Comparison of ENCODE assay signal across 1 cellular context in genomic region chr20:63473555-63474449, GRCh38.
TF ChIP-seq lines count a peak whose summit lies in the region.

No MANE protein-coding gene starts in this region.

TF ChIP-seq in A549, 52 proteins besides CTCF, POLR2A, EP300 and RAD21 (continued from another document):
- TF ChIP-seq KDM1A (IDR thresholded peaks at IDR 0.05; ENCODE audit: low read depth) (no peak), HEYL (CRISPR knock-in tag; IDR thresholded peaks at IDR 0.05) (no peak), NPAS2 (CRISPR knock-in tag; IDR thresholded peaks at IDR 0.05; ENCODE audit: borderline replicate concordance) (no peak), NR3C1 (IDR thresholded peaks at IDR 0.05) (no peak)
